9 cellular contexts compared by ENCODE assay signal in the genomic region with DNA sequence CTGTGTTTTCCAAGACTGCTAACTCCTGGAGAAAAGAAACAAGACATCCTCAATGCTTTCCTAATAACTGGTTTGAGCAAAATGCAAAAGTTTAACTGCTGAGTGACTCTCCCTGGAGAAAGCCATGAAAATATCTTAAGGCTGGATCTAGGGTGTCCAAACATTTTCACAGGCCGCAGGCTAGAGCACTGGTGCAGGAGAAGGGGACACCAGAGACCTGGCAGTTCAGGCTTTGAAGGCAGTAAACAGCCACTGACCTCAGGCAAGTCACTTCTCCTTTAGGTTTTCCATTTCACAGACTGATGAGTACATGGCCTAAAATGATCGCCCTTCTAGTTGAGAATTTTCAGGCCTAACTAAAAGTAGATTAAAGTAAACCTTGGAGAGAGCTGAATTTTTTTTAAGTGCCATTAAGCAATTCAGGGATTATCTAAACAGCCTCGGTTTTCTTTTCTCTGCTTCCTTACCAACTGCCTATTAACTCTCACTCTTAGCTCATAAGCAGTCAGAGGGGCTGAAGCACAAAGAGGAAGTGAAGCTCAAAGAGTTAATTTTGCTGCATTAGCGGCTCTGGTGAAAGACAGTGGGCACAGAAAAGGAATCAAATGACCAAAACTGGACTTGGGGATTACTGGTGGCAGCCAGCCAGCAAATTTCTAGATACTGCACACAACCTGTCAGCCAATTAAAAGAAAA. TPM values are rescaled to one million over a fixed set of nuclear protein-coding genes. Genes with fewer than 3 reads are reported as not detected.
DNase-seq lines count a peak whose midpoint lies in the region; ATAC-seq, FAIRE-seq and TF ChIP-seq lines count a peak whose summit lies in the region.
"Had no signal": no experiment of that assay in that cellular context is flagged by ENCODE, and none has a peak within 500 bp of the region (broad histone marks: within the 10 kb centered on the region; RNA-seq: fewer than 3 reads in every experiment).

No MANE protein-coding gene starts in this region.

- H3K36me3 ChIP-seq in duodenal mucosa (ENCODE audit: control insufficient read depth in 1 of 2, insufficient read depth in 2 of 2, low read length in 2 of 2) (no peaks in the 10 kb centered on the region), pancreas (no peaks in the 10 kb centered on the region)

- ATAC-seq in pancreas (no peak), GM18519 (IDR thresholded peaks at IDR 0.05; ENCODE audit: low FRiP score, unreplicated experiment) (no peak), HG03521 (IDR thresholded peaks at IDR 0.05; ENCODE audit: unreplicated experiment) (no peak)

- H3K27me3 ChIP-seq in duodenal mucosa (ENCODE audit: control insufficient read depth in 1 of 2, insufficient read depth in 2 of 2, low read length in 2 of 2) (no peaks in the 10 kb centered on the region), pancreas (no peaks in the 10 kb centered on the region)

- H3K4me3 ChIP-seq in GM12865 (ENCODE audit: low read depth, low read length) (peak overlapping the region; percentile 84), duodenal mucosa (ENCODE audit: low read depth in 1 of 2, low read length in 2 of 2) (peak overlapping the region; percentile 71 to 91), pancreas (peak overlapping the region; percentile 3 to 66 (median 63))

- intact Hi-C loops in pancreas (cut with DNase I), result no loop called here

- peak overlapping the region; percentile 39 for H3K27ac ChIP-seq in duodenal mucosa (ENCODE audit: low read depth, low read length)
- peak overlapping the region in 3 of 4 donors; percentile 97 to 100 (median 99) for H3K27ac ChIP-seq in pancreas

- H3K4me1 ChIP-seq in duodenal mucosa (ENCODE audit: control insufficient read depth in 1 of 2, insufficient read depth in 2 of 2, low read length in 2 of 2), result peaks cover 39 to 50% of the 10 kb centered on the region in 2 donors
- H3K4me1 ChIP-seq in pancreas, result peaks cover 18 to 49% (median 25%) of the 10 kb centered on the region in 3 donors

- FAIRE-seq in pancreas (lab: Jason Lieb, UNC), result no peak
- FAIRE-seq: islet of Langerhans had no signal

- WGBS in pancreas, 2 donors, result 10 to 11% methylated on average over 4 of the region's 4 CpGs

- TF ChIP-seq CTCF in GM12865 (IDR thresholded peaks at IDR 0.05; ENCODE audit: insufficient read depth, low read depth, low read length, missing control alignments) (no peak), pancreas (IDR thresholded peaks at IDR 0.05) (no peak)

- peak overlapping the region; percentile 76 to 84 for H3K9ac ChIP-seq in duodenal mucosa (ENCODE audit: low read depth in 1 of 2, low read length in 2 of 2)

- DNase-seq in GM12865 (ENCODE audit: low read depth) (peak; percentile 87), NCI-H69 (lab: John Stamatoyannopoulos, UW) (peak; percentile 61), pancreas (no peak), NCI-H146 (lab: John Stamatoyannopoulos, UW) (no peak), NCI-H1436 (lab: John Stamatoyannopoulos, UW) (no peak)

- no peaks in the 10 kb centered on the region for H3K9me3 ChIP-seq in duodenal mucosa (ENCODE audit: control insufficient read depth in 1 of 2, low read length in 2 of 2)
- H3K9me3 ChIP-seq in pancreas, result no peaks in the 10 kb centered on the region

RNA-seq across cellular contexts. Expression of a gene that starts 2.3 kb away (rescaled TPM):
- total RNA-seq in pancreas, result 10 to 100 TPM; 17.4 to 37.2 (median 26.8) TPM
- 100 to 1,000 TPM in 1 of 2 donors, 10 to 100 TPM in 1; 63.1 to 110 TPM for polyA plus RNA-seq in pancreas

Comparison
In these comparisons a context has a peak if more than half of its experiments do, and no peak if none do; other contexts are left out.
1. DNase-seq: peak in GM12865 (single experiment) and NCI-H69 (single experiment); none in pancreas (0 of 6), NCI-H146 (single experiment) and NCI-H1436 (single experiment).
2. Peak in every context shown above with its lines, with median percentiles within 50 percentile points of each other: H3K4me3 ChIP-seq.